8 cellular contexts compared by ENCODE assay signal in the genomic region with DNA sequence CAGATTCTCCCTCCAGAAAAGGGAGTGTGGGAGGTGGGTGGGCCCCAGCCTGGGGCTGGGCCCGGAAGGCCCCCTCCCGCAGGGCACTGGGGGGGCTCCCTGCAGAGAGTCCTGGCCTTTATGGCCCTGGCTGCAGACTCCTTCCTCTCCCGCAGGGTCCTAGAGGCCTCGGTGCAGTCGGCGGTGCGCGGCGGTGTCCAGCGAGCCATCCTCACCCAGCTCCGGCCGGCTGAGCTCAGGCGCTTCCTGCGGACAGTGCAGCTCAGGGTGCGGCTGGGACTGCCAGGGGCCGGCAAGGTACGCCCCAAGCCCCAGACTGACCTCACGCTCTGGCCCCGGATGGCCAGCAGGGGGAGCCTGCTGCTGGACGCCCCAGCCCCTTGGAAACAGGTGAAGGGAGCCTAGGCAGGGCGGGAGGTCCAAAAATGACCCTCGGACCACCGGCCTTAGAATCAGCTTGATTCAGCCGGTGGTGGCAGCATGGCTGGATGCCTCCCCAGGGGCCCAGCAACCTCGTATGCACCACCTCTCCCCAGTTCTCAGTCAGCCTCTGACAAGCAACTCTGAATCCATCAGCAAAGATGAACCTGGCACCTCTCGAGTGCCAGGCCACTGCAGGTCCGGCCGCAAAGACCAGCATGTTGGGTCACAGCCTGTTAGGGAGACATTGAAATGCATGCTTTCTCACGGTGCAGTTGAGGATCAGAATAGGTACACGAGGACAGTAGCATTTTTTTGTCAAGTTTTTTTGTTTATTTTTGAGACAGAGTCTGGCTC. TPM values are rescaled to one million over a fixed set of nuclear protein-coding genes. Genes with fewer than 3 reads are reported as not detected.
DNase-seq lines count a peak whose midpoint lies in the region; ATAC-seq and TF ChIP-seq lines count a peak whose summit lies in the region.

No MANE protein-coding gene starts in this region.

- DNase-seq in NCI-H1417 (lab: John Stamatoyannopoulos, UW) (peak; percentile 16 to 59 (median 33)), NCI-H1417 treated with DMSO at 0.1 percent for 48 hours (lab: John Stamatoyannopoulos, UW) (no peak), KG1 (lab: John Stamatoyannopoulos, UW) (peak; percentile 3), epithelial cell of esophagus (ENCODE audit: low read depth) (peak; percentile 49), mucosa of descending colon (peak; percentile 72 to 79 (median 79))
- peak; percentile 51 to 66 for DNase-seq in activated CD4-positive, alpha-beta T cell treated with anti-CD3 and anti-CD28 coated beads, Interleukin-2, amount 50 U/mL, for 48 hours

- no peaks in the 10 kb centered on the region for H3K36me3 ChIP-seq in mucosa of descending colon (ENCODE audit: low read depth)
- peaks cover 0 to 11% (median 5%) of the 10 kb centered on the region in 5 donors for H3K36me3 ChIP-seq in subcutaneous abdominal adipose tissue (ENCODE audit: control insufficient read depth in 5 of 5, insufficient read depth in 5 of 5, low read length in 5 of 5)

- H3K9me3 ChIP-seq in mucosa of descending colon (no peaks in the 10 kb centered on the region), subcutaneous abdominal adipose tissue (ENCODE audit: control insufficient read depth in 5 of 5, low read length in 5 of 5) (no peaks in the 10 kb centered on the region)

- intact Hi-C loops in mucosa of descending colon (cut with DNase I, micrococcal nuclease) = no loop called here

- no peak overlapping the region for H3K4me3 ChIP-seq in epithelial cell of esophagus (ENCODE audit: low read length)
- H3K4me3 ChIP-seq in mucosa of descending colon = no peak overlapping the region
- peak overlapping the region in 3 of 5 donors; percentile 44 to 63 (median 46) for H3K4me3 ChIP-seq in subcutaneous abdominal adipose tissue (ENCODE audit: low read depth in 1 of 5, low read length in 5 of 5)

- peak; percentile 70 for ATAC-seq in mucosa of descending colon
- ATAC-seq in HG03280 (IDR thresholded peaks at IDR 0.05; ENCODE audit: unreplicated experiment) = no peak

- TF ChIP-seq CTCF in epithelial cell of esophagus (IDR thresholded peaks at IDR 0.05; ENCODE audit: insufficient read depth, low read depth, low read length, missing control alignments) (peak; percentile 66), mucosa of descending colon (IDR thresholded peaks at IDR 0.05) (peak; percentile 68)

- H3K4me1 ChIP-seq in mucosa of descending colon (ENCODE audit: low read depth) (peaks cover 25% of the 10 kb centered on the region), subcutaneous abdominal adipose tissue (ENCODE audit: control insufficient read depth in 5 of 5, insufficient read depth in 5 of 5, low read length in 5 of 5) (peaks cover 9 to 60% (median 44%) of the 10 kb centered on the region in 5 donors)

- H3K27me3 ChIP-seq in subcutaneous abdominal adipose tissue (ENCODE audit: control insufficient read depth in 5 of 5, insufficient read depth in 4 of 5, low read length in 5 of 5) = peaks cover 0 to 2% (median 0%) of the 10 kb centered on the region in 5 donors

- H3K27ac ChIP-seq in subcutaneous abdominal adipose tissue (ENCODE audit: low read depth, low read length) = no peak overlapping the region

- peak overlapping the region in 3 of 5 donors; percentile 21 to 69 (median 32) for H3K9ac ChIP-seq in subcutaneous abdominal adipose tissue (ENCODE audit: low read length in 5 of 5)

RNA-seq across cellular contexts. Expression of gene MTHFR, which starts 20.6 kb away (rescaled TPM):
- total RNA-seq in mucosa of descending colon = 10 to 100 TPM; 36.6 to 43.2 (median 42.5) TPM

RNA-seq across cellular contexts. Expression of gene CLCN6, which starts 20.8 kb away (rescaled TPM):
- total RNA-seq in mucosa of descending colon = 10 to 100 TPM; 20.8 to 29.7 (median 24.3) TPM

RNA-seq across cellular contexts. Expression of gene C1orf167, which starts 23.2 kb away (rescaled TPM):
- under 1 TPM in 1 of 3 donors, not detected in 2; 0.60 TPM for total RNA-seq in mucosa of descending colon

RNA-seq across cellular contexts. Expression of gene AGTRAP, which starts 49.2 kb away (rescaled TPM):
- 10 to 100 TPM; 11.8 to 23.4 (median 22.6) TPM for total RNA-seq in mucosa of descending colon

Comparison
In these comparisons a context has a peak if more than half of its experiments do, and no peak if none do; other contexts are left out.
1. H3K4me3 ChIP-seq: peak in subcutaneous abdominal adipose tissue (3 of 5); none in epithelial cell of esophagus (single experiment) and mucosa of descending colon (single experiment).